11 cellular contexts compared by ENCODE assay signal in the genomic region with DNA sequence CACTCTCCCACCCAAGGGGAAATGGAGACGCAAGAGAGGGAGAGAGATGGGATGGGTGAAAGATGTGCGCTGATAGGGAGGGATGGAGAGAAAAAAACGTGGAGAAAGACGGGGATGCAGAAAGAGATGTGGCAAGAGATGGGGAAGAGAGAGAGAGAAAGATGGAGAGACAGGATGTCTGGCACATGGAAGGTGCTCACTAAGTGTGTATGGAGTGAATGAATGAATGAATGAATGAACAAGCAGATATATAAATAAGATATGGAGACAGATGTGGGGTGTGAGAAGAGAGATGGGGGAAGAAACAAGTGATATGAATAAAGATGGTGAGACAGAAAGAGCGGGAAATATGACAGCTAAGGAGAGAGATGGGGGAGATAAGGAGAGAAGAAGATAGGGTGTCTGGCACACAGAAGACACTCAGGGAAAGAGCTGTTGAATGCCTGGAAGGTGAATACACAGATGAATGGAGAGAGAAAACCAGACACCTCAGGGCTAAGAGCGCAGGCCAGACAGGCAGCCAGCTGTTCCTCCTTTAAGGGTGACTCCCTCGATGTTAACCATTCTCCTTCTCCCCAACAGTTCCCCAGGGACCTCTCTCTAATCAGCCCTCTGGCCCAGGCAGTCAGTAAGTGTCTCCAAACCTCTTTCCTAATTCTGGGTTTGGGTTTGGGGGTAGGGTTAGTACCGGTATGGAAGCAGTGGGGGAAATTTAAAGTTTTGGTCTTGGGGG. TPM values are rescaled to one million over a fixed set of nuclear protein-coding genes. Genes with fewer than 3 reads are reported as not detected.
DNase-seq lines count a peak whose midpoint lies in the region; ATAC-seq lines count a peak whose summit lies in the region.
"Had no signal": no experiment of that assay in that cellular context is flagged by ENCODE, and none has a peak within 500 bp of the region (broad histone marks: within the 10 kb centered on the region; RNA-seq: fewer than 3 reads in every experiment).

No MANE protein-coding gene starts in this region.

- H3K23ac ChIP-seq in mesenchymal stem cell (ENCODE audit: low read length in 2 of 2): no peak overlapping the region

- intact Hi-C loops in right cardiac atrium (cut with DNase I) (no loop called here), Right ventricle myocardium inferior (cut with DNase I) (no loop called here)

- no peak overlapping the region for H2BK15ac ChIP-seq in mesenchymal stem cell (ENCODE audit: low read depth, poor library complexity, severe bottlenecking)

- H3K79me1 ChIP-seq in mesenchymal stem cell (replicated peaks; ENCODE audit: low read length, poor library complexity, severe bottlenecking): peaks cover 2% of the 10 kb centered on the region

- peaks cover 9 to 10% of the 10 kb centered on the region in 2 donors for H3K36me3 Mint-ChIP-seq in activated T-cell treated with anti-CD3 and anti-CD28 coated beads, Interleukin-2, amount 50 U/mL, for 72 hours (ENCODE audit: insufficient read depth in 2 of 2)

- H4K91ac ChIP-seq in mesenchymal stem cell (ENCODE audit: low read length): no peak overlapping the region

- peak overlapping the region; percentile 61 for H3K9ac ChIP-seq in mesenchymal stem cell (ENCODE audit: low read length)

- WGBS in right cardiac atrium: 65% methylated on average over 8 of the region's 8 CpGs
- 88% methylated on average over 7 of the region's 8 CpGs for WGBS in mesenchymal stem cell

- H3K4me1 Mint-ChIP-seq in activated T-cell treated with anti-CD3 and anti-CD28 coated beads, Interleukin-2, amount 50 U/mL, for 72 hours (ENCODE audit: low read depth): peaks cover 94% of the 10 kb centered on the region

- H3K4me3 ChIP-seq in right cardiac atrium (ENCODE audit: low read length): peak overlapping the region; percentile 34
- peak overlapping the region in 1 of 2 experiments; percentile 71 for H3K4me3 ChIP-seq in mesenchymal stem cell (ENCODE audit: insufficient read depth in 1 of 2, low read depth in 1 of 2, low read length in 2 of 2)
- H3K4me3 ChIP-seq: SJSA1 had no signal

- H2AK5ac ChIP-seq in mesenchymal stem cell (ENCODE audit: low read length, severe bottlenecking): no peak overlapping the region

- H2BK12ac ChIP-seq in mesenchymal stem cell (ENCODE audit: low read length in 2 of 2): no peak overlapping the region

- H3K4me1 ChIP-seq in right cardiac atrium (ENCODE audit: control insufficient read depth, insufficient read depth, low read length) (no peaks in the 10 kb centered on the region), mesenchymal stem cell (ENCODE audit: control insufficient read depth, insufficient read depth, low read depth, low read length) (peaks cover 9% of the 10 kb centered on the region)

- no peak overlapping the region for H2BK5ac ChIP-seq in mesenchymal stem cell (ENCODE audit: low read depth, low read length, poor library complexity, severe bottlenecking)

- H3K18ac ChIP-seq in mesenchymal stem cell (ENCODE audit: low read depth in 1 of 2, low read length in 2 of 2): no peak overlapping the region

- ATAC-seq in right cardiac atrium (no peak), Right ventricle myocardium inferior (no peak), HG03565 (IDR thresholded peaks at IDR 0.05; ENCODE audit: unreplicated experiment) (no peak), GM18517 (IDR thresholded peaks at IDR 0.05; ENCODE audit: unreplicated experiment) (no peak), GM19395 (IDR thresholded peaks at IDR 0.05; ENCODE audit: unreplicated experiment) (no peak)
- no peak for ATAC-seq in activated T-cell treated with anti-CD3 and anti-CD28 coated beads, Interleukin-2, amount 50 U/mL, for 72 hours (replicated peaks in 1 of 2)

- H3K27me3 ChIP-seq in right cardiac atrium (ENCODE audit: control insufficient read depth, insufficient read depth) (no peaks in the 10 kb centered on the region), mesenchymal stem cell (ENCODE audit: control insufficient read depth in 1 of 2, insufficient read depth in 1 of 2, low read length in 2 of 2) (peaks cover 0 to 10% of the 10 kb centered on the region in 2 experiments)
- H3K27me3 ChIP-seq: SJSA1 had no signal

- H3K9me3 Mint-ChIP-seq in activated T-cell treated with anti-CD3 and anti-CD28 coated beads, Interleukin-2, amount 50 U/mL, for 72 hours: no peaks in the 10 kb centered on the region

- H2BK120ac ChIP-seq in mesenchymal stem cell (ENCODE audit: low read depth, low read length): no peak overlapping the region

- no peaks in the 10 kb centered on the region for H3K27me3 Mint-ChIP-seq in activated T-cell treated with anti-CD3 and anti-CD28 coated beads, Interleukin-2, amount 50 U/mL, for 72 hours (ENCODE audit: low read depth)

- no peak overlapping the region for H2AFZ ChIP-seq in mesenchymal stem cell (ENCODE audit: low read depth, low read length)

- H3K14ac ChIP-seq in mesenchymal stem cell (ENCODE audit: low read length in 2 of 2): no peak overlapping the region

- H4K8ac ChIP-seq in mesenchymal stem cell (ENCODE audit: low read length): no peak overlapping the region

- H3K4me3 Mint-ChIP-seq in activated T-cell treated with anti-CD3 and anti-CD28 coated beads, Interleukin-2, amount 50 U/mL, for 72 hours: peak overlapping the region; percentile 92

- H3K4ac ChIP-seq in mesenchymal stem cell (ENCODE audit: low read depth in 1 of 2, low read length in 2 of 2): no peak overlapping the region

- no peaks in the 10 kb centered on the region for H3K9me3 ChIP-seq in right cardiac atrium (ENCODE audit: control insufficient read depth, low read length)
- no peaks in the 10 kb centered on the region for H3K9me3 ChIP-seq in mesenchymal stem cell (ENCODE audit: control insufficient read depth, low read length)
- H3K9me3 ChIP-seq: SJSA1 had no signal

- no peaks in the 10 kb centered on the region for H3K36me3 ChIP-seq in mesenchymal stem cell (ENCODE audit: control insufficient read depth in 1 of 2, insufficient read depth in 2 of 2, low read depth in 1 of 2, low read length in 2 of 2)
- H3K36me3 ChIP-seq: SJSA1 had no signal

- DNase-seq in right cardiac atrium (no peak), Right ventricle myocardium inferior (ENCODE audit: missing footprints) (no peak), mesenchymal stem cell (no peak), Ammon's horn (ENCODE audit: low spot score) (no peak)
- no peak for DNase-seq in activated T-cell treated with anti-CD3 and anti-CD28 coated beads, Interleukin-2, amount 50 U/mL, for 72 hours
- DNase-seq: Calu3, NCI-H1417 treated with DMSO at 0.1 percent for 48 hours had no signal

- no peak overlapping the region for H3K27ac ChIP-seq in right cardiac atrium (ENCODE audit: low read length)
- H3K27ac ChIP-seq in mesenchymal stem cell (ENCODE audit: low read length, poor library complexity, severe bottlenecking): no peak overlapping the region
- H3K27ac ChIP-seq: SJSA1 had no signal

- H3K27ac Mint-ChIP-seq in activated T-cell treated with anti-CD3 and anti-CD28 coated beads, Interleukin-2, amount 50 U/mL, for 72 hours: peak overlapping the region; percentile 89

- no peak overlapping the region for H3K4me2 ChIP-seq in mesenchymal stem cell (ENCODE audit: low read length, poor library complexity, severe bottlenecking)

RNA-seq across cellular contexts. Expression of a gene that starts 0.8 kb away (rescaled TPM):
- total RNA-seq in right cardiac atrium (under 1 TPM; 0.42 to 0.71 (median 0.53) TPM), Right ventricle myocardium inferior (0.51 TPM)
- polyA plus RNA-seq in right cardiac atrium: 0.23 TPM
- total RNA-seq in activated T-cell treated with anti-CD3 and anti-CD28 coated beads, Interleukin-2, amount 50 U/mL, for 72 hours: 10 to 100 TPM; 30.7 to 57.8 TPM
- polyA plus RNA-seq in mesenchymal stem cell (2013, experiment 1 of 2): not detected
- 0.03 TPM for polyA plus RNA-seq in mesenchymal stem cell (2013, experiment 2 of 2)
- total RNA-seq: SJSA1 had no signal

RNA-seq across cellular contexts. Expression of a gene that starts 4.0 kb away (rescaled TPM):
- total RNA-seq in right cardiac atrium (not detected), Right ventricle myocardium inferior (not detected)
- 0.07 TPM for polyA plus RNA-seq in right cardiac atrium
- 100 to 1,000 TPM in 1 of 2 donors, 10 to 100 TPM in 1; 77.2 to 110 TPM for total RNA-seq in activated T-cell treated with anti-CD3 and anti-CD28 coated beads, Interleukin-2, amount 50 U/mL, for 72 hours
- 0.06 TPM for polyA plus RNA-seq in mesenchymal stem cell (2013, experiment 1 of 2)
- polyA plus RNA-seq in mesenchymal stem cell (2013, experiment 2 of 2): not detected
- total RNA-seq: Calu3, SJSA1 had no signal

RNA-seq across cellular contexts. Expression of a gene that starts 6.1 kb away (rescaled TPM):
- total RNA-seq in right cardiac atrium (1 to 10 TPM in 1 of 4 donors, under 1 TPM in 2, not detected in 1; 0.59 to 1.5 (median 0.60) TPM), Right ventricle myocardium inferior (1.6 TPM)
- 0.61 TPM for polyA plus RNA-seq in right cardiac atrium
- 10 to 100 TPM; 43.4 to 61.8 TPM for total RNA-seq in activated T-cell treated with anti-CD3 and anti-CD28 coated beads, Interleukin-2, amount 50 U/mL, for 72 hours
- 0.35 TPM for polyA plus RNA-seq in mesenchymal stem cell (2013, experiment 1 of 2)
- polyA plus RNA-seq in mesenchymal stem cell (2013, experiment 2 of 2): 0.05 TPM
- total RNA-seq: SJSA1 had no signal

RNA-seq across cellular contexts. Expression of a gene that starts 10.0 kb away (rescaled TPM):
- total RNA-seq in right cardiac atrium: 10 to 100 TPM; 10.2 to 16.6 (median 12.4) TPM
- 7.8 TPM for polyA plus RNA-seq in right cardiac atrium
- total RNA-seq in Right ventricle myocardium inferior: 9.0 TPM
- total RNA-seq in activated T-cell treated with anti-CD3 and anti-CD28 coated beads, Interleukin-2, amount 50 U/mL, for 72 hours: 10 to 100 TPM; 24.6 to 27.0 TPM
- polyA plus RNA-seq in mesenchymal stem cell (2013, experiment 1 of 2): 0.30 TPM
- not detected for polyA plus RNA-seq in mesenchymal stem cell (2013, experiment 2 of 2)
- total RNA-seq: SJSA1 had no signal

RNA-seq across cellular contexts. Expression of a gene that starts 16.7 kb away (rescaled TPM):
- total RNA-seq in right cardiac atrium (under 1 TPM in 2 of 4 donors, not detected in 2; 0.26 to 0.31 TPM), Right ventricle myocardium inferior (0.49 TPM)
- polyA plus RNA-seq in right cardiac atrium: 0.11 TPM
- total RNA-seq in activated T-cell treated with anti-CD3 and anti-CD28 coated beads, Interleukin-2, amount 50 U/mL, for 72 hours: 10 to 100 TPM; 15.0 to 24.7 TPM
- polyA plus RNA-seq in mesenchymal stem cell (2013, experiment 1 of 2): not detected
- not detected for polyA plus RNA-seq in mesenchymal stem cell (2013, experiment 2 of 2)
- total RNA-seq: Calu3, SJSA1 had no signal

Comparison
In these comparisons a context has a peak if more than half of its experiments do, and no peak if none do; other contexts are left out.
1. RNA of a gene that starts 0.8 kb away (total RNA-seq): 30.7 to 57.8 TPM in activated T-cell treated with anti-CD3 and anti-CD28 coated beads, Interleukin-2, amount 50 U/mL, for 72 hours; 0.42 to 0.71 TPM in right cardiac atrium and 0.51 TPM in Right ventricle myocardium inferior (single experiment); every median in the first group is over 10 times any median in the second.
2. RNA of a gene that starts 4.0 kb away (total RNA-seq): 77.2 to 110 TPM in activated T-cell treated with anti-CD3 and anti-CD28 coated beads, Interleukin-2, amount 50 U/mL, for 72 hours; not detected in Right ventricle myocardium inferior (single experiment) and not detected in right cardiac atrium; every median in the first group is over 10 times any median in the second.
3. RNA of a gene that starts 6.1 kb away (total RNA-seq): 43.4 to 61.8 TPM in activated T-cell treated with anti-CD3 and anti-CD28 coated beads, Interleukin-2, amount 50 U/mL, for 72 hours; 1.6 TPM in Right ventricle myocardium inferior (single experiment) and 0.59 to 1.5 TPM in right cardiac atrium; every median in the first group is over 10 times any median in the second.